In the genomic region with DNA sequence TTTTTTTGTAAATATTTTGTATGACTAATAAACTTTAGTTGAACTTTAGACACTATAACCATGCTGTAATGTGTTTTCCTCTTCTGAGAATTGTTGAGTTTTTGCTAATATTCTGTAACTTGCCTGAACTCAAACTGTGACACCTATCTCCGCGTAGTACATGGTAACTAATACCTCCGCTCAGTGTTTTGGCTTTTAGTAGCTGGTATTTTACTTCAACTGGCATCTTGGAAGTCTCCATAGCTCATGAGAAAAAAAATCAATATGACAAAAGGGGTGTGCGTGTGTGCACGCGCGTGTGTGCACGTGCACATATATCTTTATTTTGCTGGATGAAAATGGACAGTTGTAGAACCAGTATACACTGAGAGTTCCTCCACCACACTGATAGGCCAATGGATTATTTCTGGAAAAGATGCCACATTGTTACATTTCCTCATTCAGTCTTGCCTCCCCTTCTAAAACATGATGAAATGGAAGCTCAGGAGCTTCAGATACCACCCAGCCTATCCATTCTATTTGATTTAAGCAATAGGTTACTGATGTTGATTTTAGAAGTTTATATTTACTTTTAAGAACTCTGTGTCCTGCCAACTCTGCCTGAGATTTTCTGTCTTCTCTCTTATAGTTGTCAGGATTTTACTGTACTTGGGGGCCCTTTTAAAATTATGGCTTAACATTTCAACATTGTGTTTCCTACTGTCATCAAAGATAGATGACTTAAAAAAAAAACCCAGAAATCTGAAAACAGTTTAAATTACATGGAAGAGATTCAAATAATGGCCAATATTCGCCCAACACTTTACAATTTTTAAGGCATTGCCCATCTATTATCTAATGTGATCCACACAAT, we compare ENCODE assay signal across 1 cellular context.
A peak's percentile ranks its signal among the peaks of the same experiment; 100 is the strongest.
TF ChIP-seq lines count a peak whose summit lies in the region.

No MANE protein-coding gene starts in this region.

TF ChIP-seq in HepG2, 621 proteins besides CTCF, POLR2A, EP300 and RAD21 (continued from another document and continues in another):
- TF ChIP-seq, protein P1, sequence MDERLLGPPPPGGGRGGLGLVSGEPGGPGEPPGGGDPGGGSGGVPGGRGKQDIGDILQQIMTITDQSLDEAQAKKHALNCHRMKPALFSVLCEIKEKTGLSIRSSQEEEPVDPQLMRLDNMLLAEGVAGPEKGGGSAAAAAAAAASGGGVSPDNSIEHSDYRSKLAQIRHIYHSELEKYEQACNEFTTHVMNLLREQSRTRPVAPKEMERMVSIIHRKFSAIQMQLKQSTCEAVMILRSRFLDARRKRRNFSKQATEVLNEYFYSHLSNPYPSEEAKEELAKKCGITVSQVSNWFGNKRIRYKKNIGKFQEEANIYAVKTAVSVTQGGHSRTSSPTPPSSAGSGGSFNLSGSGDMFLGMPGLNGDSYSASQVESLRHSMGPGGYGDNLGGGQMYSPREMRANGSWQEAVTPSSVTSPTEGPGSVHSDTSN (CRISPR knock-in tag; IDR thresholded peaks at IDR 0.05), result no peak
- TF ChIP-seq RFXAP (CRISPR knock-in tag; IDR thresholded peaks at IDR 0.05; ENCODE audit: borderline replicate concordance) (no peak), ZBTB8A (CRISPR knock-in tag; IDR thresholded peaks at IDR 0.05; ENCODE audit: borderline replicate concordance, low read depth) (no peak), ZNF550 (CRISPR knock-in tag; IDR thresholded peaks at IDR 0.05; ENCODE audit: borderline replicate concordance) (no peak), KLF12 (CRISPR knock-in tag; IDR thresholded peaks at IDR 0.05; ENCODE audit: borderline replicate concordance) (no peak), NFATC3 (CRISPR knock-in tag; IDR thresholded peaks at IDR 0.05) (no peak), FOXJ3 (CRISPR knock-in tag; IDR thresholded peaks at IDR 0.05; ENCODE audit: borderline replicate concordance) (peak; percentile 86), ZNF558 (CRISPR knock-in tag; IDR thresholded peaks at IDR 0.05; ENCODE audit: borderline replicate concordance) (no peak; the same call in 1 of the 2 replicates), SIN3A (IDR thresholded peaks at IDR 0.05; ENCODE audit: borderline replicate concordance, low read depth, low read length) (no peak), SRF (IDR thresholded peaks at IDR 0.05; ENCODE audit: low read depth, low read length) (no peak), PTBP1 (IDR thresholded peaks at IDR 0.05; ENCODE audit: low read depth, low read length, poor library complexity, severe bottlenecking) (no peak), U2AF2 (IDR thresholded peaks at IDR 0.05; ENCODE audit: low read depth, low read length) (no peak), NR2F6 (IDR thresholded peaks at IDR 0.05) (peak; percentile 72), NR2F6 (CRISPR knock-in tag; IDR thresholded peaks at IDR 0.05) (peak; percentile 71), HNRNPK (IDR thresholded peaks at IDR 0.05; ENCODE audit: low read depth, low read length, poor library complexity, severe bottlenecking) (no peak), GZF1 (CRISPR knock-in tag; IDR thresholded peaks at IDR 0.05) (no peak), PITX1 (CRISPR knock-in tag; IDR thresholded peaks at IDR 0.05) (peak; percentile 38; the same call in 1 of the 2 replicates), TRIM24 (CRISPR knock-in tag; IDR thresholded peaks at IDR 0.05) (0 out of 2 replicates have a peak, but pooled peaks have one; percentile 28), IRX3 (CRISPR knock-in tag; IDR thresholded peaks at IDR 0.05; ENCODE audit: borderline replicate concordance, low read depth) (no peak), ZNF335 (CRISPR knock-in tag; IDR thresholded peaks at IDR 0.05) (peak; percentile 40; the same call in 1 of the 2 replicates), ZNF841 (CRISPR knock-in tag; IDR thresholded peaks at IDR 0.05; ENCODE audit: borderline replicate concordance) (no peak), ZFP36 (IDR thresholded peaks at IDR 0.05; ENCODE audit: borderline replicate concordance, low read depth, low read length, partially characterized antibody) (no peak), NFYC (CRISPR knock-in tag; IDR thresholded peaks at IDR 0.05) (0 out of 2 replicates have a peak, but pooled peaks have one; percentile 16), ZNF839 (CRISPR knock-in tag; IDR thresholded peaks at IDR 0.05; ENCODE audit: borderline replicate concordance) (no peak), ZNF563 (CRISPR knock-in tag; IDR thresholded peaks at IDR 0.05) (no peak), PAF1 (CRISPR knock-in tag; IDR thresholded peaks at IDR 0.05) (no peak), TARDBP (CRISPR knock-in tag; IDR thresholded peaks at IDR 0.05) (no peak), RARG (CRISPR knock-in tag; IDR thresholded peaks at IDR 0.05; ENCODE audit: low read depth) (no peak), ZNF329 (CRISPR knock-in tag; IDR thresholded peaks at IDR 0.05; ENCODE audit: low read depth) (no peak), ZNF253 (CRISPR knock-in tag; IDR thresholded peaks at IDR 0.05; ENCODE audit: borderline replicate concordance) (no peak), RFX5 (IDR thresholded peaks at IDR 0.05; ENCODE audit: low read depth, low read length) (no peak), HNRNPL (IDR thresholded peaks at IDR 0.05; ENCODE audit: low read depth, low read length) (no peak), FOXO1 (CRISPR knock-in tag; IDR thresholded peaks at IDR 0.05) (no peak)
- TF ChIP-seq, protein P2, sequence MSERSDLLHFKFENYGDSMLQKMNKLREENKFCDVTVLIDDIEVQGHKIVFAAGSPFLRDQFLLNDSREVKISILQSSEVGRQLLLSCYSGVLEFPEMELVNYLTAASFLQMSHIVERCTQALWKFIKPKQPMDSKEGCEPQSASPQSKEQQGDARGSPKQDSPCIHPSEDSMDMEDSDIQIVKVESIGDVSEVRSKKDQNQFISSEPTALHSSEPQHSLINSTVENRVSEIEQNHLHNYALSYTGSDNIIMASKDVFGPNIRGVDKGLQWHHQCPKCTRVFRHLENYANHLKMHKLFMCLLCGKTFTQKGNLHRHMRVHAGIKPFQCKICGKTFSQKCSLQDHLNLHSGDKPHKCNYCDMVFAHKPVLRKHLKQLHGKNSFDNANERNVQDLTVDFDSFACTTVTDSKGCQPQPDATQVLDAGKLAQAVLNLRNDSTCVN (CRISPR knock-in tag; IDR thresholded peaks at IDR 0.05; ENCODE audit: borderline replicate concordance), result no peak
- TF ChIP-seq, protein P3, sequence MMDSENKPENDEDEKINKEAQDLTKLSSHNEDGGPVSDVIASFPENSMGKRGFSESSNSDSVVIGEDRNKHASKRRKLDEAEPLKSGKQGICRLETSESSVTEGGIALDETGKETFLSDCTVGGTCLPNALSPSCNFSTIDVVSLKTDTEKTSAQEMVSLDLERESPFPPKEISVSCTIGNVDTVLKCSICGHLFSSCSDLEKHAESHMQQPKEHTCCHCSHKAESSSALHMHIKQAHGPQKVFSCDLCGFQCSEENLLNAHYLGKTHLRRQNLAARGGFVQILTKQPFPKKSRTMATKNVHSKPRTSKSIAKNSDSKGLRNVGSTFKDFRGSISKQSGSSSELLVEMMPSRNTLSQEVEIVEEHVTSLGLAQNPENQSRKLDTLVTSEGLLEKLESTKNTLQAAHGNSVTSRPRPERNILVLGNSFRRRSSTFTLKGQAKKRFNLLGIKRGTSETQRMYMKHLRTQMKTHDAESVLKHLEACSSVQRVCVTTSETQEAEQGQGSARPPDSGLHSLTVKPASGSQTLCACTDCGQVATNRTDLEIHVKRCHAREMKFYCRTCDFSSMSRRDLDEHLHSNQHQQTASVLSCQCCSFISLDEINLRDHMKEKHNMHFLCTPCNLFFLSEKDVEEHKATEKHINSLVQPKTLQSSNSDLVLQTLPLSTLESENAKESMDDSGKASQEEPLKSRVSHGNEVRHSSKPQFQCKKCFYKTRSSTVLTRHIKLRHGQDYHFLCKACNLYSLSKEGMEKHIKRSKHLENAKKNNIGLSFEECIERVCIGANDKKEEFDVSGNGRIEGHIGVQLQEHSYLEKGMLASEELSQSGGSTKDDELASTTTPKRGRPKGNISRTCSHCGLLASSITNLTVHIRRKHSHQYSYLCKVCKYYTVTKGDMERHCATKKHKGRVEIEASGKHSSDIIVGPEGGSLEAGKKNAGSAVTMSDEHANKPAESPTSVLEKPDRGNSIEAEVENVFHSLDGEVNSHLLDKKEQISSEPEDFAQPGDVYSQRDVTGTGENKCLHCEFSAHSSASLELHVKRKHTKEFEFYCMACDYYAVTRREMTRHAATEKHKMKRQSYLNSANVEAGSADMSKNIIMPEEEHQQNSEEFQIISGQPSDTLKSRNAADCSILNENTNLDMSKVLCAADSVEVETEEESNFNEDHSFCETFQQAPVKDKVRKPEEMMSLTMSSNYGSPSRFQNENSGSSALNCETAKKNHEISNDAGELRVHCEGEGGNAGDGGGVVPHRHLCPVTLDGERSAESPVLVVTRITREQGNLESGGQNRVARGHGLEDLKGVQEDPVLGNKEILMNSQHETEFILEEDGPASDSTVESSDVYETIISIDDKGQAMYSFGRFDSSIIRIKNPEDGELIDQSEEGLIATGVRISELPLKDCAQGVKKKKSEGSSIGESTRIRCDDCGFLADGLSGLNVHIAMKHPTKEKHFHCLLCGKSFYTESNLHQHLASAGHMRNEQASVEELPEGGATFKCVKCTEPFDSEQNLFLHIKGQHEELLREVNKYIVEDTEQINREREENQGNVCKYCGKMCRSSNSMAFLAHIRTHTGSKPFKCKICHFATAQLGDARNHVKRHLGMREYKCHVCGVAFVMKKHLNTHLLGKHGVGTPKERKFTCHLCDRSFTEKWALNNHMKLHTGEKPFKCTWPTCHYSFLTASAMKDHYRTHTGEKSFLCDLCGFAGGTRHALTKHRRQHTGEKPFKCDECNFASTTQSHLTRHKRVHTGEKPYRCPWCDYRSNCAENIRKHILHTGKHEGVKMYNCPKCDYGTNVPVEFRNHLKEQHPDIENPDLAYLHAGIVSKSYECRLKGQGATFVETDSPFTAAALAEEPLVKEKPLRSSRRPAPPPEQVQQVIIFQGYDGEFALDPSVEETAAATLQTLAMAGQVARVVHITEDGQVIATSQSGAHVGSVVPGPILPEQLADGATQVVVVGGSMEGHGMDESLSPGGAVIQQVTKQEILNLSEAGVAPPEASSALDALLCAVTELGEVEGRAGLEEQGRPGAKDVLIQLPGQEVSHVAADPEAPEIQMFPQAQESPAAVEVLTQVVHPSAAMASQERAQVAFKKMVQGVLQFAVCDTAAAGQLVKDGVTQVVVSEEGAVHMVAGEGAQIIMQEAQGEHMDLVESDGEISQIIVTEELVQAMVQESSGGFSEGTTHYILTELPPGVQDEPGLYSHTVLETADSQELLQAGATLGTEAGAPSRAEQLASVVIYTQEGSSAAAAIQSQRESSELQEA (CRISPR knock-in tag; IDR thresholded peaks at IDR 0.05; ENCODE audit: not compliant biosample characterization), result no peak
- TF ChIP-seq, protein P4, sequence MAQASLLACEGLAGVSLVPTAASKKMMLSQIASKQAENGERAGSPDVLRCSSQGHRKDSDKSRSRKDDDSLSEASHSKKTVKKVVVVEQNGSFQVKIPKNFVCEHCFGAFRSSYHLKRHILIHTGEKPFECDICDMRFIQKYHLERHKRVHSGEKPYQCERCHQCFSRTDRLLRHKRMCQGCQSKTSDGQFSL (CRISPR knock-in tag; IDR thresholded peaks at IDR 0.05), result no peak
- TF ChIP-seq, protein P5, sequence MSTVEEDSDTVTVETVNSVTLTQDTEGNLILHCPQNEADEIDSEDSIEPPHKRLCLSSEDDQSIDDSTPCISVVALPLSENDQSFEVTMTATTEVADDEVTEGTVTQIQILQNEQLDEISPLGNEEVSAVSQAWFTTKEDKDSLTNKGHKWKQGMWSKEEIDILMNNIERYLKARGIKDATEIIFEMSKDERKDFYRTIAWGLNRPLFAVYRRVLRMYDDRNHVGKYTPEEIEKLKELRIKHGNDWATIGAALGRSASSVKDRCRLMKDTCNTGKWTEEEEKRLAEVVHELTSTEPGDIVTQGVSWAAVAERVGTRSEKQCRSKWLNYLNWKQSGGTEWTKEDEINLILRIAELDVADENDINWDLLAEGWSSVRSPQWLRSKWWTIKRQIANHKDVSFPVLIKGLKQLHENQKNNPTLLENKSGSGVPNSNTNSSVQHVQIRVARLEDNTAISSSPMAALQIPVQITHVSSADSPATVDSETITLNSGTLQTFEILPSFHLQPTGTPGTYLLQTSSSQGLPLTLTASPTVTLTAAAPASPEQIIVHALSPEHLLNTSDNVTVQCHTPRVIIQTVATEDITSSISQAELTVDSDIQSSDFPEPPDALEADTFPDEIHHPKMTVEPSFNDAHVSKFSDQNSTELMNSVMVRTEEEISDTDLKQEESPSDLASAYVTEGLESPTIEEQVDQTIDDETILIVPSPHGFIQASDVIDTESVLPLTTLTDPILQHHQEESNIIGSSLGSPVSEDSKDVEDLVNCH (CRISPR knock-in tag; IDR thresholded peaks at IDR 0.05), result no peak
- TF ChIP-seq, protein P6, sequence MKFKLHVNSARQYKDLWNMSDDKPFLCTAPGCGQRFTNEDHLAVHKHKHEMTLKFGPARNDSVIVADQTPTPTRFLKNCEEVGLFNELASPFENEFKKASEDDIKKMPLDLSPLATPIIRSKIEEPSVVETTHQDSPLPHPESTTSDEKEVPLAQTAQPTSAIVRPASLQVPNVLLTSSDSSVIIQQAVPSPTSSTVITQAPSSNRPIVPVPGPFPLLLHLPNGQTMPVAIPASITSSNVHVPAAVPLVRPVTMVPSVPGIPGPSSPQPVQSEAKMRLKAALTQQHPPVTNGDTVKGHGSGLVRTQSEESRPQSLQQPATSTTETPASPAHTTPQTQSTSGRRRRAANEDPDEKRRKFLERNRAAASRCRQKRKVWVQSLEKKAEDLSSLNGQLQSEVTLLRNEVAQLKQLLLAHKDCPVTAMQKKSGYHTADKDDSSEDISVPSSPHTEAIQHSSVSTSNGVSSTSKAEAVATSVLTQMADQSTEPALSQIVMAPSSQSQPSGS (CRISPR knock-in tag; IDR thresholded peaks at IDR 0.05), result peak; percentile 64
